Comparison of ENCODE assay signal across 8 cellular contexts in the genomic region with DNA sequence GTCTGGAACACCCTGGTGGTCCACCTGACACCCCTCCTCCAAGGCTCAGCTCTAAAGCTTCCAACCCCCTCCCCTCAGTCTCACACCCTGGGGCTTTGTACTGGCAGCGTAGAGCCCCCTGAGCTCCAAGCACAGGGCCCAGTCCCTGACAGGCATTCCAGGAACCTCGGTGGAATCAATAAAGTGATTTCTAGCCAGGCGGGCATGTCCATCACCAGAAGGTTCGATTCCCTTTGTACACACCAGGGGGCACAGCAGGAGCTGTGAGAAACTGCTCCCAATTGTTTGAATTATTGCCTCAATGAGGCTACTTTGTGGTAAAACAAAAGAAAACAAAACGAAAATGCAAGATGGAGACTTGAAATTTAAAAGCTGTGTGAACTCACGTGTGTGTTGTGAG. TPM values are rescaled to one million over a fixed set of nuclear protein-coding genes. Genes with fewer than 3 reads are reported as not detected.
DNase-seq lines count a peak whose midpoint lies in the region; ATAC-seq, FAIRE-seq and TF ChIP-seq lines count a peak whose summit lies in the region.

No MANE protein-coding gene starts in this region.

- DNase-seq in AG09319 (ENCODE audit: extremely low read depth, low read depth) = peak; percentile 4
- DNase-seq in GM12892 (ENCODE audit: insufficient read length) = no peak
- peak; percentile 46 for DNase-seq in T follicular helper cell (ENCODE audit: low read depth)
- peak; percentile 52 to 83 for DNase-seq in T47D (ENCODE audit: low read depth in 1 of 2, low spot score in 1 of 2)
- no peak for DNase-seq in mesothelial cell of epicardium (ENCODE audit: low spot score in 2 of 2, unreplicated experiment in 2 of 2)
- peak; percentile 55 to 57 for DNase-seq in thyroid gland

- no peaks in the 10 kb centered on the region for H3K9me3 Mint-ChIP-seq in mesothelial cell of epicardium

- no peak overlapping the region for H3K4me3 ChIP-seq in thyroid gland (replicated peaks in 1 of 3)

- no peaks in the 10 kb centered on the region for H3K4me1 ChIP-seq in thyroid gland

- H3K27ac ChIP-seq in thyroid gland = no peak overlapping the region

- H3K36me3 Mint-ChIP-seq in mesothelial cell of epicardium = no peaks in the 10 kb centered on the region

- no peaks in the 10 kb centered on the region for H3K9me3 ChIP-seq in thyroid gland

- H3K27me3 Mint-ChIP-seq in mesothelial cell of epicardium (ENCODE audit: low read depth) = peaks cover 4% of the 10 kb centered on the region

- H3K4me3 Mint-ChIP-seq in mesothelial cell of epicardium = no peak overlapping the region

- TF ChIP-seq POLR2A in GM12892 (IDR thresholded peaks at IDR 0.05; ENCODE audit: low read depth, low read length) (no peak), thyroid gland (IDR thresholded peaks at IDR 0.05) (no peak)

- 24 to 31% methylated on average over 6 of the region's 6 CpGs for WGBS in thyroid gland, 2 donors

- peak; percentile 91 for FAIRE-seq in GM12892 (lab: Jason Lieb, UNC)

- ATAC-seq in GM19035 (IDR thresholded peaks at IDR 0.05; ENCODE audit: unreplicated experiment) (no peak), GM21576 (IDR thresholded peaks at IDR 0.05; ENCODE audit: unreplicated experiment) (no peak)

- H3K27ac Mint-ChIP-seq in mesothelial cell of epicardium = no peak overlapping the region

- TF ChIP-seq CTCF in AG09319 (IDR thresholded peaks at IDR 0.05; ENCODE audit: low read depth, low read length) (peak; percentile 60), mesothelial cell of epicardium (IDR thresholded peaks at IDR 0.05; ENCODE audit: unreplicated experiment) (peak; percentile 46), thyroid gland (IDR thresholded peaks at IDR 0.05) (peak; percentile 40 to 73 (median 68))

- H3K4me1 Mint-ChIP-seq in mesothelial cell of epicardium = no peaks in the 10 kb centered on the region

- no peaks in the 10 kb centered on the region for H3K27me3 ChIP-seq in thyroid gland

- intact Hi-C loops in thyroid gland (cut with DNase I) = loop anchor here (5.0 kb wide), 1 partner anchor 111 kb away; no protein-coding TSS in a partner anchor

- in situ Hi-C loops in T47D (cut with HindIII; ENCODE audit: low pct_unique_long_range_greater_than_20kb, low sequenced_read_pairs) = no loop called here

- H3K36me3 ChIP-seq in thyroid gland = no peaks in the 10 kb centered on the region

RNA-seq across cellular contexts. Expression of a gene that starts 51.8 kb away (rescaled TPM):
- polyA plus RNA-seq in GM12892 (2012; ENCODE audit: missing spikeins) = 0.38 TPM
- total RNA-seq in mesothelial cell of epicardium (0.14 to 0.20 TPM (median 0.18 TPM) in 3 replicates), thyroid gland (1 to 10 TPM in 3 of 4 donors, under 1 TPM in 1; 0.33 to 2.4 (median 1.3) TPM)

Comparison
In these comparisons a context has a peak if more than half of its experiments do, and no peak if none do; other contexts are left out.
1. DNase-seq: peak in AG09319 (single experiment), T follicular helper cell (single experiment), T47D (2 of 2) and thyroid gland (2 of 2); none in GM12892 (single experiment) and mesothelial cell of epicardium (0 of 2).
2. Peak in every context shown above with its lines, with median percentiles within 50 percentile points of each other: CTCF ChIP-seq.